In genomic region chrX:21658746-21659145, GRCh38 we compare ENCODE assay signal across 11 cellular contexts. TPM values are rescaled to one million over a fixed set of nuclear protein-coding genes. Genes with fewer than 3 reads are reported as not detected.
DNase-seq lines count a peak whose midpoint lies in the region; ATAC-seq, FAIRE-seq and TF ChIP-seq lines count a peak whose summit lies in the region.
"Had no signal": no experiment of that assay in that cellular context is flagged by ENCODE, and none has a peak within 500 bp of the region (broad histone marks: within the 10 kb centered on the region; RNA-seq: fewer than 3 reads in every experiment).

No MANE protein-coding gene starts in this region.

- no peak overlapping the region for H3K9ac ChIP-seq in astrocyte (ENCODE audit: low read length)

- no peaks in the 10 kb centered on the region for H3K27me3 ChIP-seq in astrocyte (ENCODE audit: insufficient read depth, low read length)
- H3K27me3 ChIP-seq in thymus (ENCODE audit: control insufficient read depth, insufficient read depth) = peaks cover 15% of the 10 kb centered on the region
- H3K27me3 ChIP-seq: BE2C had no signal

- H3K27ac ChIP-seq in astrocyte (ENCODE audit: low read depth, low read length) = no peak overlapping the region
- H3K27ac ChIP-seq in thymus (ENCODE audit: low read depth) = no peak overlapping the region
- H3K27ac ChIP-seq: epithelial cell of prostate had no signal

- H3K36me3 ChIP-seq in astrocyte (ENCODE audit: insufficient read depth, low read length) (no peaks in the 10 kb centered on the region), thymus (ENCODE audit: control insufficient read depth, insufficient read depth) (no peaks in the 10 kb centered on the region)
- H3K36me3 ChIP-seq: BE2C had no signal

- H3K4me3 Mint-ChIP-seq in astrocyte (ENCODE audit: unreplicated experiment) = no peak overlapping the region

- FAIRE-seq in astrocyte (lab: Jason Lieb, UNC) = no peak

- TF ChIP-seq CTCF in astrocyte (IDR thresholded peaks at IDR 0.05; ENCODE audit: insufficient read depth, low read depth, low read length) = no peak

- peaks cover 7% of the 10 kb centered on the region for H3K27me3 Mint-ChIP-seq in astrocyte (ENCODE audit: low read depth, unreplicated experiment)

- peak; percentile 51 for ATAC-seq in Right ventricle myocardium inferior
- ATAC-seq in left colon = peak; percentile 92
- no peak for ATAC-seq in HG03571 (IDR thresholded peaks at IDR 0.05; ENCODE audit: unreplicated experiment)

- no peaks in the 10 kb centered on the region for H3K79me2 ChIP-seq in astrocyte (ENCODE audit: insufficient read depth, low read length)

- H3K4me1 ChIP-seq in astrocyte (ENCODE audit: insufficient read depth, low read length) (no peaks in the 10 kb centered on the region), thymus (ENCODE audit: control insufficient read depth, insufficient read depth, low read length) (no peaks in the 10 kb centered on the region)
- H3K4me1 ChIP-seq: BE2C had no signal

- peak overlapping the region; percentile 71 for H2AFZ ChIP-seq in astrocyte (ENCODE audit: low read depth, low read length)

- no peaks in the 10 kb centered on the region for H3K9me3 ChIP-seq in astrocyte (ENCODE audit: insufficient read depth, low read depth, low read length)
- H3K9me3 ChIP-seq in thymus (ENCODE audit: control insufficient read depth) = no peaks in the 10 kb centered on the region
- H3K9me3 ChIP-seq: BE2C had no signal

- H3K4me2 ChIP-seq in astrocyte (ENCODE audit: low read length) = peak overlapping the region; percentile 73

- H3K27ac Mint-ChIP-seq in astrocyte (ENCODE audit: unreplicated experiment) = no peak overlapping the region

- no peaks in the 10 kb centered on the region for H3K36me3 Mint-ChIP-seq in astrocyte (ENCODE audit: low read depth, unreplicated experiment)

- H4K20me1 ChIP-seq in astrocyte (ENCODE audit: insufficient read depth, low read length) = no peaks in the 10 kb centered on the region

- DNase-seq in Right ventricle myocardium inferior (ENCODE audit: missing footprints) (peak; percentile 53), cardiac septum (ENCODE audit: low spot score) (no peak), astrocyte (ENCODE audit: low read depth) (no peak), left colon (peak; percentile 58 to 65), inferior parietal cortex (ENCODE audit: extremely low spot score) (no peak), T-helper 9 cell (no peak)
- DNase-seq: BE2C had no signal

- H3K4me3 ChIP-seq in astrocyte (ENCODE audit: insufficient read depth, low read depth, low read length) = no peak overlapping the region
- peak overlapping the region; percentile 26 for H3K4me3 ChIP-seq in thymus (ENCODE audit: low read length)

- WGBS in thymus = 28% methylated on average over 23 of the region's 23 CpGs

- H3K4me1 Mint-ChIP-seq in astrocyte (ENCODE audit: low read depth, unreplicated experiment) = no peaks in the 10 kb centered on the region

- no peaks in the 10 kb centered on the region for H3K9me3 Mint-ChIP-seq in astrocyte (ENCODE audit: unreplicated experiment)

- intact Hi-C loops in Right ventricle myocardium inferior (cut with DNase I) (no loop called here), cardiac septum (cut with DNase I) (no loop called here), left colon (cut with DNase I, micrococcal nuclease) (no loop called here)

RNA-seq across cellular contexts. Expression of gene KLHL34, which starts 0.6 kb away (rescaled TPM):
- total RNA-seq in Right ventricle myocardium inferior = 3.8 TPM
- 9.1 TPM for total RNA-seq in cardiac septum
- total RNA-seq in astrocyte = not detected in 2 replicates
- total RNA-seq in left colon = 1 to 10 TPM; 2.7 to 3.0 TPM
- polyA plus RNA-seq in thymus = 0.16 TPM
- total RNA-seq: RPMI7951 had no signal

Comparison
In these comparisons a context has a peak if more than half of its experiments do, and no peak if none do; other contexts are left out.
1. DNase-seq: peak in Right ventricle myocardium inferior (single experiment) and left colon (2 of 2); none in cardiac septum (single experiment), astrocyte (single experiment), inferior parietal cortex (single experiment) and T-helper 9 cell (single experiment).